Comparison of ENCODE assay signal across 8 cellular contexts in the genomic region with DNA sequence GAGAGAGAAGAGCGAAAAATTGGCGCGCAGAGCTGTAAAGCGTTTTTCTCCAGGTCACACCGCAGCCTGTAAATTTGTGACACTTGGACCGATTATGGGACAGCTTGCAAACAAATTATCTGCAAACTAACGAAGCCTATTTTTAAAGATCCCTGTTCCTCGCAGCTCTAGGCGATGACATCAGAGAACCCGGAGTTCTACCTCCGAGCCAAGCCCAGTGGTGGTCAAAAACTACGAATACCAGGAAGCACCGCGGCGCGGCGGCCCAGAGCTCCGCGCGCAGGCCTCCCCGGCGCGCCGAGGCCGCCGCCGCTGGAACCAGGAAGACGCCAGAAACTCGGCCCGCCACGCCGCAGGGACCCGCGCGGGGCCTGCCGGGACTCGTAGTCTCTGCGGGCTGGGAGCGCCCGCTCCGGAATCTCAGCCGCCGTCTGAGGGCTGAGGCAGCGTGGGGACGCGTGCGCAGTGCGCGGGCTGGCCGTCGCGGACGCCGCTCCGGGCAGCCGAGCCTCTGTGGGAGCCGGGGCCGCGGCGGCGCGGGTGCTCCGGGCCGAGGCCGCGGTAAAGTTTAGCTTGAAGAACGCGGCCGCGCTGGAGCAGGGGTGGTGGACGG. TPM values are rescaled to one million over a fixed set of nuclear protein-coding genes. Genes with fewer than 3 reads are reported as not detected.
DNase-seq lines count a peak whose midpoint lies in the region; ATAC-seq and TF ChIP-seq lines count a peak whose summit lies in the region.

A gene (plus strand): TSS at position 463 of the 613 bp plus-strand sequence. CDS start 18,493 bp downstream, outside the sequence.

- H3K4me1 Mint-ChIP-seq in central memory CD8-positive, alpha-beta T cell: peaks cover 32% of the 10 kb centered on the region

- peak within 1 kb of the TSS; percentile 79 for H3K9ac ChIP-seq in smooth muscle cell (ENCODE audit: low read depth)

- H4K20me1 ChIP-seq in smooth muscle cell (ENCODE audit: low read depth): peaks cover 24% of the 10 kb centered on the region

- peaks cover 15% of the 10 kb centered on the region for H3K4me1 ChIP-seq in smooth muscle cell (ENCODE audit: low read depth)

- ATAC-seq in GM18861 (IDR thresholded peaks at IDR 0.05; ENCODE audit: unreplicated experiment) (peak; percentile 87), HG03103 (IDR thresholded peaks at IDR 0.05; ENCODE audit: low read depth, unreplicated experiment) (peak; percentile 80)
- peak; percentile 90 for ATAC-seq in central memory CD8-positive, alpha-beta T cell (replicated peaks; ENCODE audit: extremely low read depth, poor library complexity, severe bottlenecking)

- H3K9me3 ChIP-seq in smooth muscle cell (replicated peaks; ENCODE audit: low read depth): no peaks in the 10 kb centered on the region

- no peaks in the 10 kb centered on the region for H3F3A ChIP-seq in smooth muscle cell (ENCODE audit: low read depth)

- H3K4me3 ChIP-seq in smooth muscle cell: peak within 1 kb of the TSS; percentile 89

- 2% methylated on average over 57 of the region's 71 CpGs for WGBS in smooth muscle cell (ENCODE audit: low lambda C conversion rate)

- peaks cover 33% of the 10 kb centered on the region for H3K79me2 ChIP-seq in smooth muscle cell (ENCODE audit: low read depth)

- no peak for TF ChIP-seq CTCF in smooth muscle cell (IDR thresholded peaks at IDR 0.05; ENCODE audit: borderline replicate concordance, insufficient read depth, poor library complexity, severe bottlenecking)

- peak within 1 kb of the TSS; percentile 70 for H3K27ac ChIP-seq in smooth muscle cell (ENCODE audit: low read depth)

- peak within 1 kb of the TSS; percentile 96 for H3K4me2 ChIP-seq in smooth muscle cell

- no peaks in the 10 kb centered on the region for H3K36me3 ChIP-seq in smooth muscle cell (ENCODE audit: low read depth)

- H3K27ac Mint-ChIP-seq in central memory CD8-positive, alpha-beta T cell (ENCODE audit: low read depth): peak within 1 kb of the TSS; percentile 94

- peak within 1 kb of the TSS; percentile 93 for H3K4me3 Mint-ChIP-seq in central memory CD8-positive, alpha-beta T cell

- H3K27me3 ChIP-seq in smooth muscle cell (ENCODE audit: low read depth): no peaks in the 10 kb centered on the region

- no peaks in the 10 kb centered on the region for H3K9me3 Mint-ChIP-seq in central memory CD8-positive, alpha-beta T cell

- peaks cover 11% of the 10 kb centered on the region for H3K27me3 Mint-ChIP-seq in central memory CD8-positive, alpha-beta T cell

- peaks cover 11% of the 10 kb centered on the region for H3K36me3 Mint-ChIP-seq in central memory CD8-positive, alpha-beta T cell (ENCODE audit: insufficient read depth)

- DNase-seq in 8988T (peak; percentile 87), NCI-H2171 treated with DMSO at 0.1 percent for 48 hours (lab: John Stamatoyannopoulos, UW) (peak; percentile 87), inferior parietal cortex (ENCODE audit: extremely low spot score) (peak; percentile 93), smooth muscle cell (lab: John Stamatoyannopoulos, UW; ENCODE audit: unreplicated experiment) (peak; percentile 81)
- DNase-seq in activated CD4-positive, CD25-positive, alpha-beta regulatory T cell treated with anti-CD3 and anti-CD28 coated beads, Interleukin-2, amount 50 U/mL, for 72 hours: peak; percentile 90
- peak; percentile 81 to 87 for DNase-seq in central memory CD8-positive, alpha-beta T cell (ENCODE audit: low spot score in 2 of 2)

- peak within 1 kb of the TSS; percentile 97 for H2AFZ ChIP-seq in smooth muscle cell (ENCODE audit: low read depth)

RNA-seq across cellular contexts. Expression of the gene that starts here (rescaled TPM):
- 22.7 and 25.6 TPM in 2 replicates for total RNA-seq in smooth muscle cell
- polyA plus RNA-seq in smooth muscle cell: 24.6 and 25.3 TPM in 2 replicates

Comparison
In these comparisons a context has a peak if more than half of its experiments do, and no peak if none do; other contexts are left out.
1. Peak in every context shown above with its lines: DNase-seq, ATAC-seq, H3K4me3 ChIP-seq and H3K27ac ChIP-seq.